ENCODE assay signal across 1 cellular context in genomic region chr6:167467793-167468431, GRCh38.
TF ChIP-seq lines count a peak whose summit lies in the region.

No MANE protein-coding gene starts in this region.

TF ChIP-seq in K562, 482 proteins besides CTCF, POLR2A, EP300 and RAD21 (continued from another document):
- TF ChIP-seq CEBPZ (IDR thresholded peaks at IDR 0.05; ENCODE audit: borderline replicate concordance, low read depth, low read length) (no peak), FOXP1 (CRISPR knock-in tag; IDR thresholded peaks at IDR 0.05) (0 out of 2 replicates have a peak, but pooled peaks have one; percentile 34), GATA2 (CRISPR knock-in tag; IDR thresholded peaks at IDR 0.05) (no peak)
